Comparison of ENCODE assay signal across 8 cellular contexts in the genomic region with DNA sequence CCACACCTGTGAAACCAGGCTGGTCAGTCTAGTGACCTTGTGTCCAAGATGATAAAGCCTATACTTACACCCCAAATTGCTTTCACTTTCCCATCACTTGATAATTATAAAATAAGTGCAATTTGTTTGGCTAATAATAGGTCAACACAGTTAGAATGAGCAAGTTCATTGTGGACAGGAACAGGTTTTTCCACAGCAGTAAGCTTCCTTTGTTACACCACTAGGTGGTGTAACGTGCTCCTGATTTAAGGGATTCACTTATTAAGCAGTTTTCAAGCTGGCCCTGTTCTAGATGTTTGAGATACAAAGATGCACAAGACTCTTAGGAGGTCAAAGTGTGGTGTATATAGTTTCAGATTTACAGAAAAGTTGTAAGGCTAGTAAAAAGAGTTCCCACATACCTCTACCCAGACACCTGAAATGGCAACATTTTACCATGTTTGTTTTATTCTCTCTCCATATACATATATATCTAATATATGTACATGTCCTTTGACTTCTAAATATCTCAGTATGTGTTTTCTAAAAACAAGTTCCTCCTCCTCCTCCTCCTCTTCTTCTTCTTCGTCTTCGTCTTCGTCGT. TPM values are rescaled to one million over a fixed set of nuclear protein-coding genes. Genes with fewer than 3 reads are reported as not detected.
A peak's percentile ranks its signal among the peaks of the same experiment; 100 is the strongest.
DNase-seq lines count a peak whose midpoint lies in the region; ATAC-seq, FAIRE-seq and TF ChIP-seq lines count a peak whose summit lies in the region.

No MANE protein-coding gene starts in this region.

- H3K36me3 ChIP-seq in upper lobe of right lung, result no peaks in the 10 kb centered on the region

- peaks cover 4% of the 10 kb centered on the region for H3K4me1 ChIP-seq in upper lobe of right lung

- TF ChIP-seq CTCF in foreskin fibroblast (IDR thresholded peaks at IDR 0.05; ENCODE audit: low read depth, low read length) (peak; percentile 51), upper lobe of right lung (IDR thresholded peaks at IDR 0.05) (peak; percentile 64)

- H3K27ac ChIP-seq in upper lobe of right lung, result no peak overlapping the region

- intact Hi-C loops in upper lobe of right lung (cut with DNase I), result loop anchor here (5.0 kb wide), 1 partner anchor 68 kb away; no protein-coding TSS in a partner anchor

- ATAC-seq in upper lobe of right lung (peak; percentile 84), HG03457 (IDR thresholded peaks at IDR 0.05; ENCODE audit: unreplicated experiment) (no peak)

- H3K9me3 ChIP-seq in upper lobe of right lung, result no peaks in the 10 kb centered on the region

- no peaks in the 10 kb centered on the region for H3K27me3 ChIP-seq in upper lobe of right lung

- H3K4me3 ChIP-seq in foreskin fibroblast (ENCODE audit: low read depth in 1 of 2, low read length in 2 of 2), result no peak overlapping the region
- no peak overlapping the region for H3K4me3 ChIP-seq in upper lobe of right lung

- FAIRE-seq in GM19239 (lab: Jason Lieb, UNC), result peak; percentile 86
- FAIRE-seq in HTR-8/SVneo (lab: Jason Lieb, UNC), result no peak

- DNase-seq in CMK (ENCODE audit: low read depth) (peak; percentile 30), GM19239 (ENCODE audit: insufficient read length, low spot score) (no peak), HTR-8/SVneo (ENCODE audit: insufficient read length, low spot score) (peak; percentile 10), SKM-1 treated with dmso at 0.1 percent for 144 hours (lab: John Stamatoyannopoulos, UW; ENCODE audit: unreplicated experiment) (peak; percentile 53), foreskin fibroblast (peak; percentile 39 to 67), upper lobe of right lung (no peak)
- DNase-seq in activated naive CD4-positive, alpha-beta T cell (lab: John Stamatoyannopoulos, UW), result no peak

RNA-seq across cellular contexts. Expression of gene MFSD1, which starts 6.8 kb away (rescaled TPM):
- 84.5 TPM for total RNA-seq in upper lobe of right lung

Comparison
In these comparisons a context has a peak if more than half of its experiments do, and no peak if none do; other contexts are left out.
1. DNase-seq: peak in CMK (single experiment), HTR-8/SVneo (single experiment), SKM-1 treated with dmso at 0.1 percent for 144 hours (single experiment) and foreskin fibroblast (2 of 2); none in GM19239 (single experiment), upper lobe of right lung (single experiment) and activated naive CD4-positive, alpha-beta T cell (0 of 4).